In genomic region chr5:25099538-25099937, GRCh38 we compare ENCODE assay signal across 29 cellular contexts.
"Had no signal": no experiment of that assay in that cellular context is flagged by ENCODE, and none has a peak within 500 bp of the region (broad histone marks: within the 10 kb centered on the region; RNA-seq: fewer than 3 reads in every experiment).

No MANE protein-coding gene starts in this region.

- H3K4me3 ChIP-seq: left lung, lower lobe of right lung, pancreas, prostate gland, skin epidermis, tibial nerve, uterus had no signal

- H3K4me3 Mint-ChIP-seq: naive thymus-derived CD8-positive, alpha-beta T cell; nephron; neural crest cell; stimulated activated memory B cell treated with anti-CD40 and anti-IgM and Interleukin-4, amounts not matched to agents 10 μg/mL and 1 μg/mL and 100 μg/mL, for 72 hours; stimulated activated naive CD8-positive, alpha-beta T cell treated with anti-CD3 and anti-CD28 coated beads, Interleukin-15, amount 100 ng/mL, for 72 hours; type B pancreatic cell had no signal

- DNase-seq: hippocampal formation; left colon; left lung; lower lobe of right lung; mammary epithelial cell; mesenchymal stem cell; naive thymus-derived CD8-positive, alpha-beta T cell; nucleus accumbens; pancreas; posterior cingulate gyrus; retina; right cardiac atrium; stimulated activated CD4-positive, alpha-beta T cell treated with anti-CD3 and anti-CD28 coated beads, Interleukin-1b, Interleukin-23, amount 100 ng/mL, for 48 hours; stimulated activated CD4-positive, alpha-beta T cell treated with anti-CD3 and anti-CD28 coated beads, Interleukin-2, amount 100 ng/mL, for 48 hours; stimulated activated CD4-positive, alpha-beta T cell treated with anti-CD3 and anti-CD28 coated beads, Interleukin-4, amount 100 ng/mL, for 4 hours; stimulated activated CD8-positive, alpha-beta memory T cell treated with anti-CD3 and anti-CD28 coated beads, Interleukin-4, amount 100 ng/mL, for 48 hours; stimulated activated naive CD4-positive, alpha-beta T cell treated with Interleukin-2 at 50 U/mL for 16 hours; stimulated activated naive CD8-positive, alpha-beta T cell treated with anti-CD3 and anti-CD28 coated beads, Interleukin-15, amount 100 ng/mL, for 72 hours; substantia nigra; uterus had no signal

- H3K9me3 Mint-ChIP-seq: nephron, type B pancreatic cell had no signal

- H3K36me3 Mint-ChIP-seq: naive thymus-derived CD8-positive, alpha-beta T cell; stimulated activated memory B cell treated with anti-CD40 and anti-IgM and Interleukin-4, amounts not matched to agents 10 μg/mL and 1 μg/mL and 100 μg/mL, for 72 hours; type B pancreatic cell had no signal

- ATAC-seq: left colon; left lung; lower lobe of right lung; naive thymus-derived CD8-positive, alpha-beta T cell; pancreas; right cardiac atrium; sciatic nerve; stimulated activated memory B cell treated with anti-CD40 and anti-IgM and Interleukin-4, amounts not matched to agents 10 μg/mL and 1 μg/mL and 100 μg/mL, for 72 hours; stimulated activated naive CD8-positive, alpha-beta T cell treated with anti-CD3 and anti-CD28 coated beads, Interleukin-15, amount 100 ng/mL, for 72 hours had no signal

- H3K9me3 ChIP-seq: lower lobe of right lung, pancreas, prostate gland, tibial nerve, uterus had no signal

- FAIRE-seq: keratinocyte, pancreas had no signal

- H3K27me3 Mint-ChIP-seq: naive thymus-derived CD8-positive, alpha-beta T cell; stimulated activated memory B cell treated with anti-CD40 and anti-IgM and Interleukin-4, amounts not matched to agents 10 μg/mL and 1 μg/mL and 100 μg/mL, for 72 hours; stimulated activated naive CD8-positive, alpha-beta T cell treated with anti-CD3 and anti-CD28 coated beads, Interleukin-15, amount 100 ng/mL, for 72 hours; type B pancreatic cell had no signal

- H3K27me3 ChIP-seq: left lung, pancreas, tibial nerve, uterus had no signal

- H3K27ac Mint-ChIP-seq: naive thymus-derived CD8-positive, alpha-beta T cell; nephron; stimulated activated memory B cell treated with anti-CD40 and anti-IgM and Interleukin-4, amounts not matched to agents 10 μg/mL and 1 μg/mL and 100 μg/mL, for 72 hours; stimulated activated naive CD8-positive, alpha-beta T cell treated with anti-CD3 and anti-CD28 coated beads, Interleukin-15, amount 100 ng/mL, for 72 hours; type B pancreatic cell had no signal

- H3K4me1 Mint-ChIP-seq: naive thymus-derived CD8-positive, alpha-beta T cell; nephron; neural crest cell; stimulated activated memory B cell treated with anti-CD40 and anti-IgM and Interleukin-4, amounts not matched to agents 10 μg/mL and 1 μg/mL and 100 μg/mL, for 72 hours; stimulated activated naive CD8-positive, alpha-beta T cell treated with anti-CD3 and anti-CD28 coated beads, Interleukin-15, amount 100 ng/mL, for 72 hours had no signal

- H3K27ac ChIP-seq: left lung, lower lobe of right lung, pancreas, prostate gland, skin epidermis, tibial nerve, uterus had no signal

- H3K36me3 ChIP-seq: left lung, lower lobe of right lung, pancreas, prostate gland, tibial nerve, uterus had no signal

- H3K4me1 ChIP-seq: left lung, lower lobe of right lung, pancreas, prostate gland, tibial nerve, uterus had no signal
